8 cellular contexts compared by ENCODE assay signal in the genomic region with DNA sequence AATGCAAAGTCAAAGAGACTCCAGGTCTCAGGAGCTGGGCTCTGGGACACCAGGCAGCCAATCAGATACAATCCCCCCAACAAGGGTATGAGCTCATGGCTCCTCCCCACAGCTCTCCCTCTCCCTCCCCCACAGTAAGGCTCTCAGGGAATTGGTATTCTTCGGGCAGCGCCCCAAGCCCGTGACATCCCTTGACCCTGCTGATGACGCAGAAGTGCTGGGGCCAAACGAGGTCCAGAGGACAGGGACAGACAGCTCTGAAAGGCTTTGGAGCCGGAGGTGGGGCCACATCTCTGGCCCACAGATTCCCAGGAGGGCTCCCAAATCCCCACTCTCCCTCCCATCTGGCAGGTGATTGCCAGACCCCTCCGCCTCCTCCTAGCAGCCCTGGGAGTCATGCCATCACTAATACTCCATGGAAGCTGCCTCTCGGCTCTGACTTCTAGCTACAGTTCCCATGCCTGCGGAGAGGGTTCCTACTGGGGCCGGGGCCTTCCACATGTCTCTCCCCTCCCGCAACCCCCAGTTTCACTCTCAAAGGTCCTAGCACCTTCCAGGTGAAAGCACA. TPM values are rescaled to one million over a fixed set of nuclear protein-coding genes. Genes with fewer than 3 reads are reported as not detected.
DNase-seq lines count a peak whose midpoint lies in the region; ATAC-seq and TF ChIP-seq lines count a peak whose summit lies in the region.

No MANE protein-coding gene starts in this region.

- TF ChIP-seq CTCF in fibroblast of mammary gland (conservative IDR thresholded peaks at IDR 0.05; ENCODE audit: control insufficient read depth, insufficient read depth, low read depth, low read length) (no peak), vagina (IDR thresholded peaks at IDR 0.05) (no peak), endothelial cell (IDR thresholded peaks at IDR 0.05; ENCODE audit: unreplicated experiment) (no peak)

- no peak for TF ChIP-seq POLR2A in vagina (IDR thresholded peaks at IDR 0.05)

- H3K4me3 ChIP-seq in fibroblast of mammary gland (ENCODE audit: control insufficient read depth, low read depth, low read length) (no peak overlapping the region), muscle layer of duodenum (ENCODE audit: low read depth in 1 of 2, low read length in 2 of 2) (peak overlapping the region in 1 of 2 donors; percentile 6), vagina (no peak overlapping the region)

- peaks cover 5% of the 10 kb centered on the region for H3K27me3 Mint-ChIP-seq in endothelial cell (ENCODE audit: unreplicated experiment)
- H3K27me3 Mint-ChIP-seq in stimulated activated naive B cell treated with anti-CD40 and anti-IgM and Interleukin-4, amounts not matched to agents 10 μg/mL and 1 μg/mL and 100 μg/mL, for 72 hours, result peaks cover 7 to 16% of the 10 kb centered on the region in 2 donors

- H3K27me3 ChIP-seq in muscle layer of duodenum (ENCODE audit: low read depth, low read length) (no peaks in the 10 kb centered on the region), vagina (no peaks in the 10 kb centered on the region)

- no peaks in the 10 kb centered on the region for H3K9me3 Mint-ChIP-seq in endothelial cell (ENCODE audit: unreplicated experiment)
- no peaks in the 10 kb centered on the region for H3K9me3 Mint-ChIP-seq in stimulated activated naive B cell treated with anti-CD40 and anti-IgM and Interleukin-4, amounts not matched to agents 10 μg/mL and 1 μg/mL and 100 μg/mL, for 72 hours

- peak overlapping the region; percentile 71 for H3K27ac ChIP-seq in muscle layer of duodenum (ENCODE audit: low read length)
- H3K27ac ChIP-seq in vagina, result peak overlapping the region; percentile 78

- H3K4me3 Mint-ChIP-seq in endothelial cell (ENCODE audit: unreplicated experiment), result no peak overlapping the region
- no peak overlapping the region for H3K4me3 Mint-ChIP-seq in stimulated activated naive B cell treated with anti-CD40 and anti-IgM and Interleukin-4, amounts not matched to agents 10 μg/mL and 1 μg/mL and 100 μg/mL, for 72 hours

- H3K9me3 ChIP-seq in muscle layer of duodenum (ENCODE audit: control insufficient read depth in 1 of 2, low read length in 2 of 2) (no peaks in the 10 kb centered on the region), vagina (no peaks in the 10 kb centered on the region)

- no peak for ATAC-seq in stimulated activated naive B cell treated with anti-CD40 and anti-IgM and Interleukin-4, amounts not matched to agents 10 μg/mL and 1 μg/mL and 100 μg/mL, for 72 hours (replicated peaks)

- H3K36me3 Mint-ChIP-seq in endothelial cell (ENCODE audit: low read depth, unreplicated experiment), result no peaks in the 10 kb centered on the region
- H3K36me3 Mint-ChIP-seq in stimulated activated naive B cell treated with anti-CD40 and anti-IgM and Interleukin-4, amounts not matched to agents 10 μg/mL and 1 μg/mL and 100 μg/mL, for 72 hours, result no peaks in the 10 kb centered on the region

- H3K4me1 Mint-ChIP-seq in endothelial cell (ENCODE audit: unreplicated experiment), result peaks cover 15% of the 10 kb centered on the region
- H3K4me1 Mint-ChIP-seq in stimulated activated naive B cell treated with anti-CD40 and anti-IgM and Interleukin-4, amounts not matched to agents 10 μg/mL and 1 μg/mL and 100 μg/mL, for 72 hours, result peaks cover 0 to 4% of the 10 kb centered on the region in 2 donors

- H3K4me1 ChIP-seq in muscle layer of duodenum (ENCODE audit: control insufficient read depth in 1 of 2, insufficient read depth in 2 of 2, low read length in 2 of 2) (peaks cover 4 to 36% of the 10 kb centered on the region in 2 donors), vagina (peaks cover 46% of the 10 kb centered on the region)

- H3K36me3 ChIP-seq in muscle layer of duodenum (ENCODE audit: control insufficient read depth in 1 of 2, insufficient read depth in 2 of 2, low read length in 2 of 2) (no peaks in the 10 kb centered on the region), vagina (no peaks in the 10 kb centered on the region)

- H3K27ac Mint-ChIP-seq in endothelial cell (ENCODE audit: unreplicated experiment), result no peak overlapping the region
- no peak overlapping the region for H3K27ac Mint-ChIP-seq in stimulated activated naive B cell treated with anti-CD40 and anti-IgM and Interleukin-4, amounts not matched to agents 10 μg/mL and 1 μg/mL and 100 μg/mL, for 72 hours

- intact Hi-C loops in vagina (cut with DNase I), result no loop called here

- peak; percentile 28 for DNase-seq in NCI-H510A treated with DMSO at 0.1 percent for 48 hours (lab: John Stamatoyannopoulos, UW)
- no peak for DNase-seq in NCI-H510A (lab: John Stamatoyannopoulos, UW)
- DNase-seq in fibroblast of mammary gland (ENCODE audit: low read depth), result peak; percentile 96
- peak; percentile 88 to 93 for DNase-seq in vagina (ENCODE audit: extremely low spot score in 2 of 2)
- no peak for DNase-seq in effector CD4-positive, alpha-beta T cell
- DNase-seq in endothelial cell (ENCODE audit: low spot score), result no peak
- no peak for DNase-seq in stimulated activated naive B cell treated with anti-CD40 and anti-IgM and Interleukin-4, amounts not matched to agents 10 μg/mL and 1 μg/mL and 100 μg/mL, for 72 hours

RNA-seq across cellular contexts. Expression of a gene that starts 5.8 kb away (rescaled TPM):
- total RNA-seq in vagina, result 2.5 TPM
- total RNA-seq in endothelial cell (ENCODE audit: unreplicated experiment), result 1.5 TPM

RNA-seq across cellular contexts. Expression of a gene that starts 29.2 kb away (rescaled TPM):
- not detected for total RNA-seq in vagina
- 0.13 TPM for total RNA-seq in endothelial cell (ENCODE audit: unreplicated experiment)

RNA-seq across cellular contexts. Expression of a gene that starts 35.0 kb away (rescaled TPM):
- 32.2 TPM for total RNA-seq in vagina
- 26.0 TPM for total RNA-seq in endothelial cell (ENCODE audit: unreplicated experiment)

RNA-seq across cellular contexts. Expression of a gene that starts 41.4 kb away (rescaled TPM):
- total RNA-seq in vagina (19.6 TPM), endothelial cell (ENCODE audit: unreplicated experiment) (31.5 TPM)

RNA-seq across cellular contexts. Expression of a gene that starts 47.3 kb away (rescaled TPM):
- total RNA-seq in vagina (48.9 TPM), endothelial cell (ENCODE audit: unreplicated experiment) (526 TPM)

Comparison
In these comparisons a context has a peak if more than half of its experiments do, and no peak if none do; other contexts are left out.
1. DNase-seq: peak in NCI-H510A treated with DMSO at 0.1 percent for 48 hours (single experiment), fibroblast of mammary gland (single experiment) and vagina (2 of 2); none in NCI-H510A (single experiment), effector CD4-positive, alpha-beta T cell (single experiment), endothelial cell (single experiment) and stimulated activated naive B cell treated with anti-CD40 and anti-IgM and Interleukin-4, amounts not matched to agents 10 μg/mL and 1 μg/mL and 100 μg/mL, for 72 hours (single experiment).